Comparison of ENCODE assay signal across 16 cellular contexts in the genomic region with DNA sequence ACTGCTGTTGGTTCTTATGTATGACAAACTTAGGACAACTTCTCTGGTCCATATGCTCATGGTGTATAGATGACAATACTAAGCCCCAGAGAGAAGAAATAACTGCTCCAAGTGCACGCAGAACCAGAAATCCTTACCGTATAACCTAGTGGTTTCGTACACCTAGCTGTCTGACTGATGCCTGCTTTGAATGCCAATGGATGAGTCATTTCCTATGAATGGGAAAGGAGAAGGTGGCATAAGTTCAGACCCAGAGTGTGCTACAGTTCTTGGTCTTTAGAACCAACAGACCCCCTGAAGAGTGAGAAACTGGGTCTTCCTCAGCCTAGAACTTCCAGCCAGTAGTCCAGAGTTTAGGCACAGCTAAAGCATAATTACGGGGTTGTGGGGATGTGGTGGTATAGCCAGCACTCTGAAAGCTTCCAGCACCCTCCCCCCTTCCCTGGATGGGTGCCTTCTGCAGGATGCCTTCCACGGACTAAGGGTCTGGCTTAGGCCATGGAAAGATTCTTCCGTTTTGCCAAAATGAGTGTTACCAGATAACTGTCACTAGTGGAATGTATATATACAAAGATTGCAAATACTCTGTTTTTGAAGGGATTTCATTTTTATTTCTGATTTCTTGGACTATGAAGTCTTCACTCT.
DNase-seq lines count a peak whose midpoint lies in the region; ATAC-seq, FAIRE-seq and TF ChIP-seq lines count a peak whose summit lies in the region.
"Had no signal": no experiment of that assay in that cellular context is flagged by ENCODE, and none has a peak within 500 bp of the region (broad histone marks: within the 10 kb centered on the region; RNA-seq: fewer than 3 reads in every experiment).

No MANE protein-coding gene starts in this region.

- H3K27me3 ChIP-seq in foreskin keratinocyte, result no peaks in the 10 kb centered on the region
- H3K27me3 ChIP-seq: testis had no signal

- no peak overlapping the region for H3K27ac ChIP-seq in RWPE1
- H3K27ac ChIP-seq in foreskin keratinocyte, result no peak overlapping the region
- H3K27ac ChIP-seq: testis had no signal

- FAIRE-seq in urothelium cell line (lab: Jason Lieb, UNC), result no peak

- ATAC-seq in foreskin keratinocyte (peak; percentile 97), HG02759 (IDR thresholded peaks at IDR 0.05; ENCODE audit: unreplicated experiment) (no peak)
- ATAC-seq: natural killer cell had no signal

- no peak for TF ChIP-seq CTCF in RWPE1 (conservative IDR thresholded peaks at IDR 0.05; ENCODE audit: low read depth)
- TF ChIP-seq CTCF in foreskin keratinocyte (conservative IDR thresholded peaks at IDR 0.05), result no peak

- H3K4me1 ChIP-seq in foreskin keratinocyte, result peaks cover 12% of the 10 kb centered on the region

- DNase-seq in HK-2 (ENCODE audit: unreplicated experiment) (peak; percentile 27), RWPE1 (ENCODE audit: low spot score) (peak; percentile 78), foreskin keratinocyte (peak; percentile 53 to 80), urothelium cell line (ENCODE audit: low spot score) (peak; percentile 57), CD1c-positive myeloid dendritic cell (ENCODE audit: extremely low spot score) (no peak)
- DNase-seq in activated effector memory CD4-positive, alpha-beta T cell treated with anti-CD3 and anti-CD28 coated beads, Interleukin-2, amount 50 U/mL, for 16 hours, result no peak
- DNase-seq: activated CD4-positive, alpha-beta T cell treated with anti-CD3 and anti-CD28 coated beads for 4 hours; activated T-cell treated with anti-CD3 and anti-CD28 coated beads, Interleukin-2, amount 50 U/mL, for 24 hours; GOT3; hypothalamus; Karpas-422; natural killer cell; NCI-H1930; NCI-H69; testis had no signal

- CTCF ChIA-PET in RWPE1 (lab: Yijun Ruan, JAX), result interaction anchor here (0.7 kb wide), 1 partner anchor 135 kb away, joined by 3 read pairs; no protein-coding TSS in a partner anchor

- POLR2A ChIA-PET in RWPE1 (lab: Yijun Ruan, JAX; ENCODE audit: low non-redundant PET), result no interaction called here

Comparison
In these comparisons a context has a peak if more than half of its experiments do, and no peak if none do; other contexts are left out.
1. DNase-seq: peak in HK-2 (single experiment), RWPE1 (single experiment), foreskin keratinocyte (2 of 2) and urothelium cell line (single experiment); none in activated effector memory CD4-positive, alpha-beta T cell treated with anti-CD3 and anti-CD28 coated beads, Interleukin-2, amount 50 U/mL, for 16 hours (single experiment) and CD1c-positive myeloid dendritic cell (single experiment).